ENCODE assay signal across 20 cellular contexts in genomic region chr20:50996901-50997830, GRCh38. TPM values are rescaled to one million over a fixed set of nuclear protein-coding genes. Genes with fewer than 3 reads are reported as not detected.
DNase-seq lines count a peak whose midpoint lies in the region; ATAC-seq, FAIRE-seq and TF ChIP-seq lines count a peak whose summit lies in the region.
"Had no signal": no experiment of that assay in that cellular context is flagged by ENCODE, and none has a peak within 500 bp of the region (broad histone marks: within the 10 kb centered on the region; RNA-seq: fewer than 3 reads in every experiment).

No MANE protein-coding gene starts in this region.

- H3K4me3 Mint-ChIP-seq in astrocyte (ENCODE audit: unreplicated experiment) = no peak overlapping the region
- H3K4me3 Mint-ChIP-seq in activated CD8-positive, alpha-beta memory T cell treated with anti-CD3 and anti-CD28 coated beads, Interleukin-2, amount 10 ng/mL, durations not matched to agents 7 days and 5 days = no peak overlapping the region
- H3K4me3 Mint-ChIP-seq: activated naive CD8-positive, alpha-beta T cell treated with anti-CD3 and anti-CD28 coated beads, Interleukin-2, amount 50 U/mL, for 24 hours; neural progenitor cell; WTC11 had no signal

- TF ChIP-seq CTCF in AG10803 (conservative IDR thresholded peaks at IDR 0.05; ENCODE audit: low read length) = no peak
- TF ChIP-seq CTCF in astrocyte (IDR thresholded peaks at IDR 0.05; ENCODE audit: insufficient read depth, low read depth, low read length) = no peak

- ATAC-seq in activated CD8-positive, alpha-beta memory T cell treated with anti-CD3 and anti-CD28 coated beads, Interleukin-2, amount 10 ng/mL, durations not matched to agents 7 days and 5 days = no peak
- ATAC-seq in GM21367 (IDR thresholded peaks at IDR 0.05; ENCODE audit: unreplicated experiment) = no peak
- ATAC-seq: activated naive CD8-positive, alpha-beta T cell treated with anti-CD3 and anti-CD28 coated beads, Interleukin-2, amount 50 U/mL, for 24 hours; HCT116; WTC11 had no signal

- CTCF ChIA-PET in activated CD8-positive, alpha-beta memory T cell treated with anti-CD3 and anti-CD28 coated beads, Interleukin-2, amount 10 ng/mL, durations not matched to agents 7 days and 5 days (lab: Charles Lee) = interaction anchor here (1.3 to 1.6 kb wide), 5 partner anchors 9 to 18 kb away, joined by 4 to 9 read pairs (median 6); no protein-coding TSS in a partner anchor

- no peak overlapping the region for H3K27ac Mint-ChIP-seq in astrocyte (ENCODE audit: unreplicated experiment)
- H3K27ac Mint-ChIP-seq in activated CD8-positive, alpha-beta memory T cell treated with anti-CD3 and anti-CD28 coated beads, Interleukin-2, amount 10 ng/mL, durations not matched to agents 7 days and 5 days = no peak overlapping the region
- H3K27ac Mint-ChIP-seq: activated naive CD8-positive, alpha-beta T cell treated with anti-CD3 and anti-CD28 coated beads, Interleukin-2, amount 50 U/mL, for 24 hours; WTC11 had no signal

- H3K4me1 ChIP-seq in astrocyte (ENCODE audit: insufficient read depth, low read length) = peaks cover 10% of the 10 kb centered on the region
- H3K4me1 ChIP-seq: neural progenitor cell, sigmoid colon had no signal

- H3K4me1 Mint-ChIP-seq in astrocyte (ENCODE audit: low read depth, unreplicated experiment) = peaks cover 6% of the 10 kb centered on the region
- H3K4me1 Mint-ChIP-seq in activated CD8-positive, alpha-beta memory T cell treated with anti-CD3 and anti-CD28 coated beads, Interleukin-2, amount 10 ng/mL, durations not matched to agents 7 days and 5 days = peaks cover 2% of the 10 kb centered on the region

- H3K36me3 Mint-ChIP-seq in astrocyte (ENCODE audit: low read depth, unreplicated experiment) = peaks cover 6% of the 10 kb centered on the region
- H3K36me3 Mint-ChIP-seq in activated CD8-positive, alpha-beta memory T cell treated with anti-CD3 and anti-CD28 coated beads, Interleukin-2, amount 10 ng/mL, durations not matched to agents 7 days and 5 days = no peaks in the 10 kb centered on the region
- H3K36me3 Mint-ChIP-seq: neural progenitor cell, WTC11 had no signal

- H3K27ac ChIP-seq in astrocyte (ENCODE audit: low read depth, low read length) = no peak overlapping the region
- H3K27ac ChIP-seq: neural progenitor cell, Peyer's patch, sigmoid colon had no signal

- H3K9me3 ChIP-seq in astrocyte (ENCODE audit: insufficient read depth, low read depth, low read length) = no peaks in the 10 kb centered on the region
- H3K9me3 ChIP-seq: Peyer's patch, sigmoid colon had no signal

- no peaks in the 10 kb centered on the region for H3K9me3 Mint-ChIP-seq in astrocyte (ENCODE audit: unreplicated experiment)
- no peaks in the 10 kb centered on the region for H3K9me3 Mint-ChIP-seq in activated CD8-positive, alpha-beta memory T cell treated with anti-CD3 and anti-CD28 coated beads, Interleukin-2, amount 10 ng/mL, durations not matched to agents 7 days and 5 days (ENCODE audit: low read depth)
- H3K9me3 Mint-ChIP-seq: activated naive CD8-positive, alpha-beta T cell treated with anti-CD3 and anti-CD28 coated beads, Interleukin-2, amount 50 U/mL, for 24 hours; neural progenitor cell had no signal

- H3K36me3 ChIP-seq in astrocyte (ENCODE audit: insufficient read depth, low read length) = no peaks in the 10 kb centered on the region
- H3K36me3 ChIP-seq: neural progenitor cell, Peyer's patch, sigmoid colon had no signal

- H2AFZ ChIP-seq in astrocyte (ENCODE audit: low read depth, low read length) = no peak overlapping the region
- H2AFZ ChIP-seq: neural progenitor cell had no signal

- H3K9ac ChIP-seq in astrocyte (ENCODE audit: low read length) = no peak overlapping the region
- H3K9ac ChIP-seq: neural progenitor cell had no signal

- peaks cover 7% of the 10 kb centered on the region for H4K20me1 ChIP-seq in astrocyte (ENCODE audit: insufficient read depth, low read length)

- H3K79me2 ChIP-seq in astrocyte (ENCODE audit: insufficient read depth, low read length) = no peaks in the 10 kb centered on the region

- H3K4me2 ChIP-seq in astrocyte (ENCODE audit: low read length) = peak overlapping the region; percentile 10
- H3K4me2 ChIP-seq: neural progenitor cell had no signal

- DNase-seq in AG10803 (ENCODE audit: low read depth) (peak; percentile 40), HTR-8/SVneo (ENCODE audit: insufficient read length, low spot score) (peak; percentile 60), astrocyte (ENCODE audit: low read depth) (peak; percentile 60), iris pigment epithelial cell (ENCODE audit: low read depth) (peak; percentile 71), NCI-H226 (no peak), inferior parietal cortex (ENCODE audit: extremely low spot score) (no peak)
- DNase-seq in activated CD8-positive, alpha-beta memory T cell treated with anti-CD3 and anti-CD28 coated beads, Interleukin-2, amount 10 ng/mL, durations not matched to agents 7 days and 5 days = no peak
- DNase-seq: activated naive CD8-positive, alpha-beta T cell treated with anti-CD3 and anti-CD28 coated beads, Interleukin-2, amount 50 U/mL, for 24 hours; cerebellar nuclear complex; midbrain; MM.1S; Peyer's patch; sigmoid colon; stimulated activated CD4-positive, alpha-beta T cell treated with anti-CD3 and anti-CD28 coated beads, Interleukin-2, amount 100 ng/mL, for 48 hours had no signal

- H3K27me3 Mint-ChIP-seq in astrocyte (ENCODE audit: low read depth, unreplicated experiment) = peaks cover 20% of the 10 kb centered on the region
- peaks cover 28% of the 10 kb centered on the region for H3K27me3 Mint-ChIP-seq in activated CD8-positive, alpha-beta memory T cell treated with anti-CD3 and anti-CD28 coated beads, Interleukin-2, amount 10 ng/mL, durations not matched to agents 7 days and 5 days

- H3K4me3 ChIP-seq in AG10803 (ENCODE audit: low read length) = no peak overlapping the region
- no peak overlapping the region for H3K4me3 ChIP-seq in astrocyte (ENCODE audit: insufficient read depth, low read depth, low read length)
- H3K4me3 ChIP-seq: neural progenitor cell, Peyer's patch, sigmoid colon had no signal

- H3K27me3 ChIP-seq in astrocyte (ENCODE audit: insufficient read depth, low read length) = no peaks in the 10 kb centered on the region
- H3K27me3 ChIP-seq: neural progenitor cell, Peyer's patch had no signal

- peak; percentile 87 for FAIRE-seq in HTR-8/SVneo (lab: Jason Lieb, UNC)
- FAIRE-seq in astrocyte (lab: Jason Lieb, UNC) = no peak
- FAIRE-seq: endometrium, islet of Langerhans had no signal

RNA-seq across cellular contexts. Expression of gene KCNG1, which starts 25.7 kb away (rescaled TPM):
- total RNA-seq in astrocyte = 45.5 and 45.9 TPM in 2 replicates
- total RNA-seq in activated CD8-positive, alpha-beta memory T cell treated with anti-CD3 and anti-CD28 coated beads, Interleukin-2, amount 10 ng/mL, durations not matched to agents 7 days and 5 days = 1 to 10 TPM in 1 of 2 experiments, not detected in 1; 1.1 TPM

RNA-seq across cellular contexts. Expression of gene MOCS3, which starts 38.5 kb away (rescaled TPM):
- total RNA-seq in astrocyte = 5.8 and 6.3 TPM in 2 replicates
- 1 to 10 TPM; 4.6 to 6.1 TPM for total RNA-seq in activated CD8-positive, alpha-beta memory T cell treated with anti-CD3 and anti-CD28 coated beads, Interleukin-2, amount 10 ng/mL, durations not matched to agents 7 days and 5 days

RNA-seq across cellular contexts. Expression of gene DPM1, which starts 38.8 kb away (rescaled TPM):
- 57.9 and 63.4 TPM in 2 replicates for total RNA-seq in astrocyte
- total RNA-seq in activated CD8-positive, alpha-beta memory T cell treated with anti-CD3 and anti-CD28 coated beads, Interleukin-2, amount 10 ng/mL, durations not matched to agents 7 days and 5 days = 10 to 100 TPM; 51.8 to 62.8 TPM

Comparison
In these comparisons a context has a peak if more than half of its experiments do, and no peak if none do; other contexts are left out.
1. DNase-seq: peak in AG10803 (single experiment), HTR-8/SVneo (single experiment), astrocyte (single experiment) and iris pigment epithelial cell (single experiment); none in NCI-H226 (single experiment), activated CD8-positive, alpha-beta memory T cell treated with anti-CD3 and anti-CD28 coated beads, Interleukin-2, amount 10 ng/mL, durations not matched to agents 7 days and 5 days (single experiment) and inferior parietal cortex (single experiment).
2. RNA of gene KCNG1, which starts 25.7 kb away (total RNA-seq): 45.5 to 45.9 TPM in astrocyte; 1.1 TPM in activated CD8-positive, alpha-beta memory T cell treated with anti-CD3 and anti-CD28 coated beads, Interleukin-2, amount 10 ng/mL, durations not matched to agents 7 days and 5 days; every median in the first group is over 10 times any median in the second.